1 cellular context compared by ENCODE assay signal in the genomic region with DNA sequence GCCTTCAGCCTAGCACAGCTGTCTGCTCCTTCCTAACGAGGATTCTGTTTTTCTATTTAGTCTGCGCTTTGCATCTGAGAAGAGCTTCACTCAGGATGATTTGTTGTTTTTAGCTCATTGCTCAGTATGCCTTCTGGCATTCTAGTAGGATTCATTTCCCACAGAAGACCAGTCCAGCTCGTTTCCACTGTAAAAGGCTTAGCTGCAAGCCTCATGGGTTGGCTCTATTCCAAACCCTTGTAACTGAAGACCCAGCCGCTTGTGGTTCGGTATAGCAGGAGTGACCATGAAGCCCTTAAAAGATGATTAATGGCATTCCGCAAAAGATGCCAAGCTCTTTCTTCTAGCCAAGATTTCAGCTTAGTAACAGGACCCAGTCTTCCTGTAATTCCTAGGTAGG.
TF ChIP-seq lines count a peak whose summit lies in the region.

No MANE protein-coding gene starts in this region.

TF ChIP-seq in K562, 482 proteins besides CTCF, POLR2A, EP300 and RAD21 (continued from another document):
- TF ChIP-seq, protein P1, sequence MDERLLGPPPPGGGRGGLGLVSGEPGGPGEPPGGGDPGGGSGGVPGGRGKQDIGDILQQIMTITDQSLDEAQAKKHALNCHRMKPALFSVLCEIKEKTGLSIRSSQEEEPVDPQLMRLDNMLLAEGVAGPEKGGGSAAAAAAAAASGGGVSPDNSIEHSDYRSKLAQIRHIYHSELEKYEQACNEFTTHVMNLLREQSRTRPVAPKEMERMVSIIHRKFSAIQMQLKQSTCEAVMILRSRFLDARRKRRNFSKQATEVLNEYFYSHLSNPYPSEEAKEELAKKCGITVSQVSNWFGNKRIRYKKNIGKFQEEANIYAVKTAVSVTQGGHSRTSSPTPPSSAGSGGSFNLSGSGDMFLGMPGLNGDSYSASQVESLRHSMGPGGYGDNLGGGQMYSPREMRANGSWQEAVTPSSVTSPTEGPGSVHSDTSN (CRISPR knock-in tag; IDR thresholded peaks at IDR 0.05; ENCODE audit: low read depth): no peak
- TF ChIP-seq, protein P1 (tag; conservative IDR thresholded peaks at IDR 0.05; ENCODE audit: low read depth): 0 out of 2 replicates have a peak, but pooled peaks have one; percentile 10
- TF ChIP-seq HMG20B (CRISPR knock-in tag; IDR thresholded peaks at IDR 0.05): no peak
